ENCODE assay signal across 30 cellular contexts in genomic region chr6:23568292-23568691, GRCh38.
"Had no signal": no experiment of that assay in that cellular context is flagged by ENCODE, and none has a peak within 500 bp of the region (broad histone marks: within the 10 kb centered on the region; RNA-seq: fewer than 3 reads in every experiment).

No MANE protein-coding gene starts in this region.

- H3K27ac ChIP-seq: adrenal gland, ascending aorta, breast epithelium, cardiac muscle cell, coronary artery, dorsolateral prefrontal cortex, gastroesophageal sphincter had no signal

- ATAC-seq: activated CD4-positive, alpha-beta T cell treated with anti-CD3 and anti-CD28 coated beads for 36 hours; activated T-cell treated with anti-CD3 and anti-CD28 coated beads, Interleukin-2, amount 50 U/mL, for 4 hours; activated T-helper 17 cell treated with anti-CD3 and anti-CD28 coated beads, Interleukin-2, amount 50 U/mL, for 72 hours; esophagus mucosa; gastroesophageal sphincter had no signal

- H3K9me3 ChIP-seq: adrenal gland, ascending aorta had no signal

- H3K36me3 Mint-ChIP-seq: activated naive CD8-positive, alpha-beta T cell; brain had no signal

- H3K36me3 ChIP-seq: adrenal gland, ascending aorta, breast epithelium, cardiac muscle cell, gastroesophageal sphincter had no signal

- H3K27me3 ChIP-seq: adrenal gland, ascending aorta, breast epithelium, cardiac muscle cell, dorsolateral prefrontal cortex, gastroesophageal sphincter had no signal

- DNase-seq: activated CD4-positive, alpha-beta memory T cell treated with anti-CD3 and anti-CD28 coated beads, Interleukin-2, amount 10 ng/mL, durations not matched to agents 7 days and 5 days; activated CD4-positive, alpha-beta T cell treated with anti-CD3 and anti-CD28 coated beads for 36 hours; activated CD4-positive, alpha-beta T cell treated with anti-CD3 and anti-CD28 coated beads, Interleukin-2, amount 10 ng/mL, durations not matched to agents 24 days and 14 days; activated CD4-positive, alpha-beta T cell treated with anti-CD3 and anti-CD28 coated beads, Interleukin-2, amount 50 U/mL, for 4 hours; activated CD4-positive, CD25-positive, alpha-beta regulatory T cell; activated CD4-positive, CD25-positive, alpha-beta regulatory T cell treated with anti-CD3 and anti-CD28 coated beads, Interleukin-2, amount 50 U/mL, for 72 hours; activated effector memory CD4-positive, alpha-beta T cell treated with Interleukin-2 at 50 U/mL for 16 hours; activated gamma-delta T cell treated with Interleukin-2 at 50 U/mL for 16 hours; activated naive CD4-positive, alpha-beta T cell treated with anti-CD3 and anti-CD28 coated beads, Interleukin-2, amount 50 U/mL, for 16 hours; activated naive CD4-positive, alpha-beta T cell treated with Interleukin-2 at 50 U/mL for 16 hours; activated T-cell treated with anti-CD3 and anti-CD28 coated beads, Interleukin-2, amount 50 U/mL, for 4 hours; adrenal gland; central memory CD4-positive, alpha-beta T cell; cerebellar nuclear complex; dorsolateral prefrontal cortex; effector memory CD4-positive, alpha-beta T cell; endodermal cell; foreskin melanocyte; head of caudate nucleus; T-helper 2 cell had no signal

- H3K4me1 Mint-ChIP-seq: activated CD4-positive, alpha-beta memory T cell treated with anti-CD3 and anti-CD28 coated beads, Interleukin-2, amount 10 ng/mL, durations not matched to agents 7 days and 5 days; activated CD4-positive, alpha-beta T cell treated with anti-CD3 and anti-CD28 coated beads for 36 hours; activated CD4-positive, alpha-beta T cell treated with anti-CD3 and anti-CD28 coated beads, Interleukin-2, amount 10 ng/mL, durations not matched to agents 24 days and 14 days; activated T-helper 17 cell treated with anti-CD3 and anti-CD28 coated beads, Interleukin-2, amount 50 U/mL, for 72 hours; brain; endodermal cell had no signal

- H3K4me3 ChIP-seq: adrenal gland, ascending aorta, breast epithelium, cardiac muscle cell, coronary artery, dorsolateral prefrontal cortex, gastroesophageal sphincter had no signal

- H3K4me1 ChIP-seq: adrenal gland, ascending aorta, breast epithelium, gastroesophageal sphincter had no signal

- H3K27ac Mint-ChIP-seq: activated CD4-positive, alpha-beta memory T cell treated with anti-CD3 and anti-CD28 coated beads, Interleukin-2, amount 10 ng/mL, durations not matched to agents 7 days and 5 days; activated CD4-positive, alpha-beta T cell treated with anti-CD3 and anti-CD28 coated beads for 36 hours; activated CD4-positive, alpha-beta T cell treated with anti-CD3 and anti-CD28 coated beads, Interleukin-2, amount 10 ng/mL, durations not matched to agents 24 days and 14 days; activated naive CD8-positive, alpha-beta T cell; activated T-helper 17 cell treated with anti-CD3 and anti-CD28 coated beads, Interleukin-2, amount 50 U/mL, for 72 hours; brain; dendritic cell treated with granulocyte-macrophage colony-stimulating factor and Interleukin-4, amounts not matched to agents 40 ng/mL and 50 ng/mL, for 4 days; endodermal cell had no signal

- H3K27me3 Mint-ChIP-seq: activated CD4-positive, alpha-beta memory T cell treated with anti-CD3 and anti-CD28 coated beads, Interleukin-2, amount 10 ng/mL, durations not matched to agents 7 days and 5 days; activated CD4-positive, alpha-beta T cell treated with anti-CD3 and anti-CD28 coated beads for 36 hours; activated CD4-positive, alpha-beta T cell treated with anti-CD3 and anti-CD28 coated beads, Interleukin-2, amount 10 ng/mL, durations not matched to agents 24 days and 14 days; activated naive CD8-positive, alpha-beta T cell; activated T-helper 17 cell treated with anti-CD3 and anti-CD28 coated beads, Interleukin-2, amount 50 U/mL, for 72 hours; dendritic cell treated with granulocyte-macrophage colony-stimulating factor and Interleukin-4, amounts not matched to agents 40 ng/mL and 50 ng/mL, for 4 days had no signal

- H3K9me3 Mint-ChIP-seq: activated CD4-positive, alpha-beta T cell treated with anti-CD3 and anti-CD28 coated beads, Interleukin-2, amount 10 ng/mL, durations not matched to agents 24 days and 14 days had no signal

- H3K4me3 Mint-ChIP-seq: activated CD4-positive, alpha-beta memory T cell treated with anti-CD3 and anti-CD28 coated beads, Interleukin-2, amount 10 ng/mL, durations not matched to agents 7 days and 5 days; activated CD4-positive, alpha-beta T cell treated with anti-CD3 and anti-CD28 coated beads for 36 hours; activated CD4-positive, alpha-beta T cell treated with anti-CD3 and anti-CD28 coated beads, Interleukin-2, amount 10 ng/mL, durations not matched to agents 24 days and 14 days; activated naive CD8-positive, alpha-beta T cell; activated T-cell treated with anti-CD3 and anti-CD28 coated beads, Interleukin-2, amount 50 U/mL, for 4 hours; activated T-helper 17 cell treated with anti-CD3 and anti-CD28 coated beads, Interleukin-2, amount 50 U/mL, for 72 hours; brain; dendritic cell treated with granulocyte-macrophage colony-stimulating factor and Interleukin-4, amounts not matched to agents 40 ng/mL and 50 ng/mL, for 4 days; endodermal cell had no signal
